In the genomic region with DNA sequence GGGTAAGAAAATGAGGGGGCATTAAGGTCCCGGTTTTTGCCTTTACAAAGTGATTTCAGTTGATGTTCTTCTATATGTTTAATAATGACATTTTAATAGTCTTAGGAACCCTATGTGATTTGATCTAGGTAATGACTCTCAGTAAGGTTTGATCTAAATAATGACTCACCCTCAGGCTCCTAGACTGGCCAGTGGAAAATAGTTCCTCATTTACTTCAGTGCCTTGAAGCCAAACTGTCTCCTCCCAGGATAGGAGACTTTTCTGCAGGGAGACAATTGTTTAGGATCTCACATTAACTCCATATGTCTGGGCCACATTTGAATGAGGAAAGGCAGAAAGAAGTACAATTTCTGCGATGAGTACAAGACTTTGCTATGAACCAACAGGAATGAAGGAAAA, we compare ENCODE assay signal across 22 cellular contexts.
"Had no signal": no experiment of that assay in that cellular context is flagged by ENCODE, and none has a peak within 500 bp of the region (broad histone marks: within the 10 kb centered on the region; RNA-seq: fewer than 3 reads in every experiment).

No MANE protein-coding gene starts in this region.

- H3K27ac Mint-ChIP-seq: activated naive CD8-positive, alpha-beta T cell treated with anti-CD3 and anti-CD28 coated beads for 36 hours; immature natural killer cell; naive thymus-derived CD8-positive, alpha-beta T cell; neural progenitor cell; stimulated activated effector memory CD8-positive, alpha-beta T cell treated with anti-CD3 and anti-CD28 coated beads, Interleukin-12 subunit alpha, Interleukin-12 subunit beta, amount 100 ng/mL, for 72 hours; stimulated activated naive CD8-positive, alpha-beta T cell treated with anti-CD3 and anti-CD28 coated beads, Interleukin-15, amount 100 ng/mL, for 72 hours had no signal

- ATAC-seq: activated T-cell treated with anti-CD3 and anti-CD28 coated beads, Interleukin-2, amount 50 U/mL, for 4 hours; left lung; naive thymus-derived CD8-positive, alpha-beta T cell; sciatic nerve; stimulated activated effector memory CD8-positive, alpha-beta T cell treated with anti-CD3 and anti-CD28 coated beads, Interleukin-12 subunit alpha, Interleukin-12 subunit beta, amount 100 ng/mL, for 72 hours; stimulated activated naive CD8-positive, alpha-beta T cell treated with anti-CD3 and anti-CD28 coated beads, Interleukin-15, amount 100 ng/mL, for 72 hours had no signal

- H3K4me3 Mint-ChIP-seq: activated naive CD8-positive, alpha-beta T cell treated with anti-CD3 and anti-CD28 coated beads for 36 hours; activated T-cell treated with anti-CD3 and anti-CD28 coated beads, Interleukin-2, amount 50 U/mL, for 4 hours; immature natural killer cell; naive thymus-derived CD8-positive, alpha-beta T cell; neural progenitor cell; stimulated activated effector memory CD8-positive, alpha-beta T cell treated with anti-CD3 and anti-CD28 coated beads, Interleukin-12 subunit alpha, Interleukin-12 subunit beta, amount 100 ng/mL, for 72 hours; stimulated activated naive CD8-positive, alpha-beta T cell treated with anti-CD3 and anti-CD28 coated beads, Interleukin-15, amount 100 ng/mL, for 72 hours had no signal

- H3K9me3 Mint-ChIP-seq: activated T-cell treated with anti-CD3 and anti-CD28 coated beads, Interleukin-2, amount 50 U/mL, for 4 hours had no signal

- H3K4me1 Mint-ChIP-seq: activated naive CD8-positive, alpha-beta T cell treated with anti-CD3 and anti-CD28 coated beads for 36 hours; immature natural killer cell; naive thymus-derived CD8-positive, alpha-beta T cell; stimulated activated effector memory CD8-positive, alpha-beta T cell treated with anti-CD3 and anti-CD28 coated beads, Interleukin-12 subunit alpha, Interleukin-12 subunit beta, amount 100 ng/mL, for 72 hours; stimulated activated naive CD8-positive, alpha-beta T cell treated with anti-CD3 and anti-CD28 coated beads, Interleukin-15, amount 100 ng/mL, for 72 hours had no signal

- H3K4me3 ChIP-seq: cardiac muscle cell, hepatocyte, left lung, lung, neural progenitor cell, tibial artery had no signal

- H3K27me3 Mint-ChIP-seq: activated naive CD8-positive, alpha-beta T cell treated with anti-CD3 and anti-CD28 coated beads for 36 hours; stimulated activated naive CD8-positive, alpha-beta T cell treated with anti-CD3 and anti-CD28 coated beads, Interleukin-15, amount 100 ng/mL, for 72 hours had no signal

- H3K36me3 Mint-ChIP-seq: activated naive CD8-positive, alpha-beta T cell treated with anti-CD3 and anti-CD28 coated beads for 36 hours; immature natural killer cell; naive thymus-derived CD8-positive, alpha-beta T cell; neural progenitor cell; stimulated activated effector memory CD8-positive, alpha-beta T cell treated with anti-CD3 and anti-CD28 coated beads, Interleukin-12 subunit alpha, Interleukin-12 subunit beta, amount 100 ng/mL, for 72 hours had no signal

- DNase-seq: activated CD4-positive, alpha-beta T cell treated with anti-CD3 and anti-CD28 coated beads for 4 hours; activated CD4-positive, alpha-beta T cell treated with anti-CD3 and anti-CD28 coated beads, Interleukin-2, amount 50 U/mL, for 48 hours; activated CD4-positive, CD25-positive, alpha-beta regulatory T cell; activated CD8-positive, alpha-beta memory T cell treated with anti-CD3 and anti-CD28 coated beads, Interleukin-2, amount 50 U/mL, for 48 hours; activated naive CD4-positive, alpha-beta T cell treated with Interleukin-2 at 50 U/mL for 16 hours; activated naive CD8-positive, alpha-beta T cell treated with anti-CD3 and anti-CD28 coated beads for 36 hours; activated T-cell treated with anti-CD3 and anti-CD28 coated beads, Interleukin-2, amount 50 U/mL, for 4 hours; erythroblast; glutamatergic neuron; immature natural killer cell; left lung; naive thymus-derived CD8-positive, alpha-beta T cell; small intestine; stimulated activated CD4-positive, alpha-beta T cell treated with anti-CD3 and anti-CD28 coated beads, Interleukin-2, amount 100 ng/mL, for 24 hours; stimulated activated naive CD8-positive, alpha-beta T cell treated with anti-CD3 and anti-CD28 coated beads, Interleukin-15, amount 100 ng/mL, for 72 hours; tibial artery had no signal
